Comparison of ENCODE assay signal across 23 cellular contexts in genomic region chr11:41040474-41040873, GRCh38.
"Had no signal": no experiment of that assay in that cellular context is flagged by ENCODE, and none has a peak within 500 bp of the region (broad histone marks: within the 10 kb centered on the region; RNA-seq: fewer than 3 reads in every experiment).

No MANE protein-coding gene starts in this region.

- H3K27me3 ChIP-seq: esophagus squamous epithelium, heart right ventricle, neural progenitor cell, stomach, tibial artery had no signal

- ATAC-seq: activated CD4-positive, alpha-beta T cell treated with anti-CD3 and anti-CD28 coated beads for 36 hours; activated CD8-positive, alpha-beta T cell treated with anti-CD3 and anti-CD28 coated beads, Interleukin-2, amount 10 ng/mL, durations not matched to agents 7 days and 5 days; heart right ventricle; left lobe of liver; lower lobe of right lung; naive thymus-derived CD8-positive, alpha-beta T cell; right cardiac atrium; stimulated activated naive B cell treated with anti-CD40 and anti-IgM and Interleukin-4, amounts not matched to agents 10 μg/mL and 1 μg/mL and 100 μg/mL, for 72 hours had no signal

- H3K4me1 ChIP-seq: esophagus squamous epithelium, heart right ventricle, lower lobe of right lung, neural progenitor cell, stomach, tibial artery had no signal

- H3K4me3 ChIP-seq: esophagus squamous epithelium, heart right ventricle, lower lobe of right lung, neural progenitor cell, stomach, tibial artery had no signal

- H2AFZ ChIP-seq: neural progenitor cell had no signal

- H3K27ac ChIP-seq: esophagus squamous epithelium, heart right ventricle, lower lobe of right lung, neural progenitor cell, stomach, tibial artery had no signal

- H3K9ac ChIP-seq: neural progenitor cell had no signal

- DNase-seq: activated CD4-positive, alpha-beta T cell treated with anti-CD3 and anti-CD28 coated beads for 36 hours; activated CD4-positive, CD25-positive, alpha-beta regulatory T cell; activated CD8-positive, alpha-beta T cell treated with anti-CD3 and anti-CD28 coated beads, Interleukin-2, amount 10 ng/mL, durations not matched to agents 7 days and 5 days; activated effector memory CD4-positive, alpha-beta T cell treated with Interleukin-2 at 50 U/mL for 16 hours; activated naive CD4-positive, alpha-beta T cell treated with Interleukin-2 at 50 U/mL for 16 hours; anterior cingulate cortex; dermis blood vessel endothelial cell; effector CD4-positive, alpha-beta T cell; esophagus squamous epithelium; foreskin melanocyte; heart right ventricle; lower lobe of right lung; mesenchymal stem cell; naive thymus-derived CD8-positive, alpha-beta T cell; posterior cingulate gyrus; right cardiac atrium; stimulated activated CD4-positive, alpha-beta T cell treated with anti-CD3 and anti-CD28 coated beads, Interleukin-15, amount 100 ng/mL, for 24 hours; stimulated activated CD4-positive, alpha-beta T cell treated with anti-CD3 and anti-CD28 coated beads, Interleukin-2, amount 100 ng/mL, for 24 hours; stimulated activated naive B cell treated with anti-CD40 and anti-IgM and Interleukin-4, amounts not matched to agents 10 μg/mL and 1 μg/mL and 100 μg/mL, for 72 hours; stomach; tibial artery had no signal

- H3K4me2 ChIP-seq: neural progenitor cell had no signal

- H3K36me3 ChIP-seq: esophagus squamous epithelium, heart right ventricle, lower lobe of right lung, neural progenitor cell, stomach, tibial artery had no signal

- H3K9me3 ChIP-seq: esophagus squamous epithelium, lower lobe of right lung, stomach, tibial artery had no signal
